In the genomic region with DNA sequence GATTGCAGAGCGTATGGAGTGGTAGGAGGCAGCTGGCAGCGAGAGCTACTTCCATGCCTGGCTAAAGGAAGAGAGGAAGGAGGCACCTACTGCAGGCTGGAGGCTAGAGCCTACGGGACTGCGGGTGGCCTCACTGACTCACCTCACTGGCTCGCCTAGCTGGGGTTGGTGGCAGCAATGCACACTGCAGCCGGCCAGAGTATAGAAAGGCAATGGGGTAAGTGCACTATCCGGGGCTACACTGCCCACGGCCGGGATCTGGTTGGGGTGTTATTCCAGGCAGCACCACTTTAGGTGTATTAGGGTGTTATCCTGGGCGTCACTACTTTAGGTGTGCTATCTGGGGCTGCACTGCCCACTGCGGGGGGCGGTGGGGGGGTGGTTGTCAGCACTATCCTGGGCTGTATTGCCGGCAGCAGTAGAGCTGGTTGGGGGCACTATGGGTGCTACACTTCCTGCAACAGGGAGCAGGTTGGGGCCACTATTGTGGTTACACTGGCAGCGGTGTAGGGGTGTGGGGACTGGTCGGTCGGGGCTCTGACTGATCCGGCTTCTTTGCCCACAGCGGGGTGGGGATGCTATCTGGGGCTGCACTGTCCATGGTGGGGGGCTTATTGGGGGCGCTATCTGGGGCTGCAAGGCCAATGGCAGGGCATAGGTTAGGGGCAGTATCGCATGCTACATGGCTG, we compare ENCODE assay signal across 1 cellular context.
TF ChIP-seq lines count a peak whose summit lies in the region.

No MANE protein-coding gene starts in this region.

TF ChIP-seq in HepG2, 621 proteins besides CTCF, POLR2A, EP300 and RAD21:
- TF ChIP-seq RARA (CRISPR knock-in tag; IDR thresholded peaks at IDR 0.05), result no peak
- peak; percentile 46; the same call in 1 of the 2 replicates for TF ChIP-seq ZNF543 (CRISPR knock-in tag; IDR thresholded peaks at IDR 0.05)
- TF ChIP-seq ELF3 (CRISPR knock-in tag; IDR thresholded peaks at IDR 0.05), result no peak
